In the genomic region with DNA sequence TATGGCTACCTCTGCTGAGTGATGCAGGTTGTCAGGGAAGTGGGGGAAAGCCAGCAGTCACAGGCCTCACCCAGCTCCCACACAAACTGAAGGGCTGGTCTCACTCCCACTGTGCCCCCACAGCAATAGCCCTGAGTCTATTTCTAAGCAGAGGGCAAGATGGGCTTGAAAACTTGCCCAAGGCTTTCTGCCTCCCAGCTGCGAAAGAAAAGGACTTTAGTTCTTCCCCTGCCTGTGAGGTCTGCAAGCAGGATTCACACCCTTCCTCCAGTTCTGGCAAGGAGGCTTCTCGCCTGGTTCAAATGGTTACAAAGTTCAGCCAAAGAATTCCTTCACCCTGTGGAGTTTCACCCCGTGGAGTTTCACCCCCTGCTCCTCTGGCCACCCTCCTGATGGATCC, we compare ENCODE assay signal across 21 cellular contexts.
A peak's percentile ranks its signal among the peaks of the same experiment; 100 is the strongest.
DNase-seq lines count a peak whose midpoint lies in the region; ATAC-seq lines count a peak whose summit lies in the region.
"Had no signal": no experiment of that assay in that cellular context is flagged by ENCODE, and none has a peak within 500 bp of the region (broad histone marks: within the 10 kb centered on the region; RNA-seq: fewer than 3 reads in every experiment).

No MANE protein-coding gene starts in this region.

- H3K4me3 ChIP-seq in effector memory CD4-positive, alpha-beta T cell (ENCODE audit: insufficient read depth, low read depth, low read length, poor library complexity, severe bottlenecking), result peak overlapping the region; percentile 32
- H3K4me3 ChIP-seq: BLaER1, MG63 had no signal

- peaks cover 27% of the 10 kb centered on the region for H3K4me1 ChIP-seq in effector memory CD4-positive, alpha-beta T cell (ENCODE audit: control insufficient read depth, insufficient read depth, low read length, poor library complexity, severe bottlenecking)

- no peak overlapping the region for H3K27ac ChIP-seq in effector memory CD4-positive, alpha-beta T cell (ENCODE audit: insufficient read depth, low read length, poor library complexity, severe bottlenecking)
- H3K27ac ChIP-seq: BLaER1 had no signal

- peaks cover 6% of the 10 kb centered on the region for H3K27me3 Mint-ChIP-seq in activated naive CD8-positive, alpha-beta T cell treated with anti-CD3 and anti-CD28 coated beads, Interleukin-2, amount 10 ng/mL, durations not matched to agents 7 days and 5 days
- no peaks in the 10 kb centered on the region for H3K27me3 Mint-ChIP-seq in activated naive CD8-positive, alpha-beta T cell treated with anti-CD3 and anti-CD28 coated beads, Interleukin-2, amount 50 U/mL, for 24 hours
- H3K27me3 Mint-ChIP-seq in T-cell, result peaks cover 0 to 4% of the 10 kb centered on the region in 2 donors

- H3K27ac Mint-ChIP-seq in activated naive CD8-positive, alpha-beta T cell treated with anti-CD3 and anti-CD28 coated beads, Interleukin-2, amount 10 ng/mL, durations not matched to agents 7 days and 5 days, result no peak overlapping the region
- H3K27ac Mint-ChIP-seq in activated naive CD8-positive, alpha-beta T cell treated with anti-CD3 and anti-CD28 coated beads, Interleukin-2, amount 50 U/mL, for 24 hours, result no peak overlapping the region
- H3K27ac Mint-ChIP-seq in T-cell, result peak overlapping the region; percentile 88 to 96

- POLR2A ChIA-PET in activated naive CD8-positive, alpha-beta T cell treated with anti-CD3 and anti-CD28 coated beads, Interleukin-2, amount 10 ng/mL, durations not matched to agents 7 days and 5 days (lab: Charles Lee), result interaction anchor here (0.6 to 1.8 kb wide), 2 partner anchors 96 to 554 kb away, joined by 3 to 7 read pairs; a partner anchor contains a TSS
- POLR2A ChIA-PET in T-cell (lab: Charles Lee), result no interaction called here

- no peaks in the 10 kb centered on the region for H3K27me3 ChIP-seq in effector memory CD4-positive, alpha-beta T cell (replicated peaks; ENCODE audit: control insufficient read depth, insufficient read depth, low read length, poor library complexity, severe bottlenecking)
- H3K27me3 ChIP-seq: BLaER1 had no signal

- no peak for DNase-seq in activated naive CD8-positive, alpha-beta T cell treated with anti-CD3 and anti-CD28 coated beads, Interleukin-2, amount 10 ng/mL, durations not matched to agents 7 days and 5 days
- DNase-seq in activated naive CD8-positive, alpha-beta T cell treated with anti-CD3 and anti-CD28 coated beads, Interleukin-2, amount 50 U/mL, for 24 hours, result no peak
- DNase-seq in T-cell, result no peak
- no peak for DNase-seq in effector memory CD4-positive, alpha-beta T cell
- no peak for DNase-seq in amniotic stem cell (lab: John Stamatoyannopoulos, UW)
- DNase-seq: Calu3; H7; KBM-7; MG63; NCI-H1105 treated with DMSO at 0.1 percent for 48 hours; NCI-H146; NCI-H1930; NCI-H446; NCI-H526; NCI-H82; NK-92 treated with Interleukin-12 subunit alpha and Interleukin-12 subunit beta, amount 100 ng/mL, for 24 hours; Right ventricle myocardium superior; RPMI8226 had no signal

- CTCF ChIA-PET in T-cell (lab: Charles Lee), result interaction anchor here in 1 of 2 donors (0.6 kb wide), 1 partner anchor 13 kb away, joined by 5 read pairs; no protein-coding TSS in a partner anchor

- no peaks in the 10 kb centered on the region for H3K9me3 ChIP-seq in effector memory CD4-positive, alpha-beta T cell (ENCODE audit: control insufficient read depth, low read length)

- no peak for ATAC-seq in activated naive CD8-positive, alpha-beta T cell treated with anti-CD3 and anti-CD28 coated beads, Interleukin-2, amount 10 ng/mL, durations not matched to agents 7 days and 5 days (ENCODE audit: low read depth)
- ATAC-seq in activated naive CD8-positive, alpha-beta T cell treated with anti-CD3 and anti-CD28 coated beads, Interleukin-2, amount 50 U/mL, for 24 hours, result no peak
- ATAC-seq in T-cell (replicated peaks in 1 of 4), result peak in 3 of 4 experiments; percentile 3 to 5 (median 4)
- ATAC-seq in GM21529 (IDR thresholded peaks at IDR 0.05; ENCODE audit: unreplicated experiment), result no peak
- ATAC-seq in HG02840 (IDR thresholded peaks at IDR 0.05; ENCODE audit: low FRiP score, unreplicated experiment), result no peak

- peaks cover 10% of the 10 kb centered on the region for H3K36me3 Mint-ChIP-seq in activated naive CD8-positive, alpha-beta T cell treated with anti-CD3 and anti-CD28 coated beads, Interleukin-2, amount 10 ng/mL, durations not matched to agents 7 days and 5 days
- H3K36me3 Mint-ChIP-seq in activated naive CD8-positive, alpha-beta T cell treated with anti-CD3 and anti-CD28 coated beads, Interleukin-2, amount 50 U/mL, for 24 hours (ENCODE audit: low read depth), result peaks cover 4% of the 10 kb centered on the region
- peaks cover 3% of the 10 kb centered on the region for H3K36me3 Mint-ChIP-seq in T-cell

- peak overlapping the region; percentile 8 for H3K4me3 Mint-ChIP-seq in activated naive CD8-positive, alpha-beta T cell treated with anti-CD3 and anti-CD28 coated beads, Interleukin-2, amount 10 ng/mL, durations not matched to agents 7 days and 5 days
- H3K4me3 Mint-ChIP-seq in activated naive CD8-positive, alpha-beta T cell treated with anti-CD3 and anti-CD28 coated beads, Interleukin-2, amount 50 U/mL, for 24 hours, result no peak overlapping the region
- H3K4me3 Mint-ChIP-seq in T-cell, result peak overlapping the region in 2 of 3 donors; percentile 1 to 65

- H3K36me3 ChIP-seq in effector memory CD4-positive, alpha-beta T cell (ENCODE audit: control insufficient read depth, insufficient read depth, low read length), result no peaks in the 10 kb centered on the region
- H3K36me3 ChIP-seq: BLaER1, MG63 had no signal

- H3K9me3 Mint-ChIP-seq in activated naive CD8-positive, alpha-beta T cell treated with anti-CD3 and anti-CD28 coated beads, Interleukin-2, amount 10 ng/mL, durations not matched to agents 7 days and 5 days, result peaks cover 11% of the 10 kb centered on the region
- H3K9me3 Mint-ChIP-seq in activated naive CD8-positive, alpha-beta T cell treated with anti-CD3 and anti-CD28 coated beads, Interleukin-2, amount 50 U/mL, for 24 hours, result peaks cover 15% of the 10 kb centered on the region
- H3K9me3 Mint-ChIP-seq in T-cell, result peaks cover 13 to 24% (median 13%) of the 10 kb centered on the region in 3 donors

- H3K4me1 Mint-ChIP-seq in activated naive CD8-positive, alpha-beta T cell treated with anti-CD3 and anti-CD28 coated beads, Interleukin-2, amount 10 ng/mL, durations not matched to agents 7 days and 5 days, result peaks cover 27% of the 10 kb centered on the region
- H3K4me1 Mint-ChIP-seq in activated naive CD8-positive, alpha-beta T cell treated with anti-CD3 and anti-CD28 coated beads, Interleukin-2, amount 50 U/mL, for 24 hours, result peaks cover 53% of the 10 kb centered on the region
- peaks cover 71 to 85% (median 82%) of the 10 kb centered on the region in 3 donors for H3K4me1 Mint-ChIP-seq in T-cell

Comparison
In these comparisons a context has a peak if more than half of its experiments do, and no peak if none do; other contexts are left out.
1. ATAC-seq: peak in T-cell (3 of 4); none in activated naive CD8-positive, alpha-beta T cell treated with anti-CD3 and anti-CD28 coated beads, Interleukin-2, amount 10 ng/mL, durations not matched to agents 7 days and 5 days (single experiment), activated naive CD8-positive, alpha-beta T cell treated with anti-CD3 and anti-CD28 coated beads, Interleukin-2, amount 50 U/mL, for 24 hours (single experiment), GM21529 (single experiment) and HG02840 (single experiment).
2. H3K27ac Mint-ChIP-seq: peak in T-cell (2 of 2); none in activated naive CD8-positive, alpha-beta T cell treated with anti-CD3 and anti-CD28 coated beads, Interleukin-2, amount 10 ng/mL, durations not matched to agents 7 days and 5 days (single experiment) and activated naive CD8-positive, alpha-beta T cell treated with anti-CD3 and anti-CD28 coated beads, Interleukin-2, amount 50 U/mL, for 24 hours (single experiment).